Comparison of ENCODE assay signal across 18 cellular contexts in the genomic region with DNA sequence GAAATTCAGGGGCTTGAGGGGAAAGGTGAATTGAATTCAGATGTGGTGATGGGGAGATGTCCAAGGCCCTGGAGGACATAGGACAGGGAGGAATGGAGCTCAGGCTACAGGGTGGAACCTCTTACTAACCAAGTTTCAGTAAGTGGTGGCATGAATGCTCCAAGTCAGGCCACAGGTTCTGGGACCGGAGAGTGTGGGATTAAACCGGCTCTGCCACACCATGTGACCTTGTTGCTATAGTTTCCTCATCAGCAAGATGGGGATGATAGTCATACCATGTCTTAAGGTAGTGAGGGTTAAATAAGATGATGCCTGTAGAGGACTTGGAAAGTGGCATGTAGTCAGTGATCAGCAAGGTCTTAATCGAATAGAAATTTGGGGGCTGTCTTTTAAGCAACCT. TPM values are rescaled to one million over a fixed set of nuclear protein-coding genes. Genes with fewer than 3 reads are reported as not detected.
A peak's percentile ranks its signal among the peaks of the same experiment; 100 is the strongest.
DNase-seq lines count a peak whose midpoint lies in the region; ATAC-seq, FAIRE-seq and TF ChIP-seq lines count a peak whose summit lies in the region.
"Had no signal": no experiment of that assay in that cellular context is flagged by ENCODE, and none has a peak within 500 bp of the region (broad histone marks: within the 10 kb centered on the region; RNA-seq: fewer than 3 reads in every experiment).

No MANE protein-coding gene starts in this region.

- H3K4me3 Mint-ChIP-seq in activated CD4-positive, alpha-beta T cell treated with anti-CD3 and anti-CD28 coated beads, Interleukin-2, amount 10 ng/mL, durations not matched to agents 7 days and 5 days = no peak overlapping the region
- H3K4me3 Mint-ChIP-seq in T-cell = peak overlapping the region in 2 of 3 donors; percentile 4 to 29

- H3K27ac Mint-ChIP-seq in activated CD4-positive, alpha-beta T cell treated with anti-CD3 and anti-CD28 coated beads, Interleukin-2, amount 10 ng/mL, durations not matched to agents 7 days and 5 days = peak overlapping the region; percentile 68
- H3K27ac Mint-ChIP-seq in T-cell = peak overlapping the region; percentile 78 to 89

- WGBS in K562 (ENCODE audit: insufficient coverage, low coverage, missing lambda C conversion rate) = 62% methylated on average over 3 of the region's 3 CpGs
- WGBS in ovary, 3 donors = 87 to 92% (median 91%) methylated on average over 3 of the region's 3 CpGs

- peaks cover 20% of the 10 kb centered on the region for H3K36me3 ChIP-seq in K562 (ENCODE audit: control insufficient read depth, insufficient read depth, low read length)
- no peaks in the 10 kb centered on the region for H3K36me3 ChIP-seq in neutrophil
- no peaks in the 10 kb centered on the region for H3K36me3 ChIP-seq in ovary

- no peak overlapping the region for H2AFZ ChIP-seq in K562 (ENCODE audit: low read depth, low read length)
- H2AFZ ChIP-seq: parathyroid adenoma had no signal

- in situ Hi-C loops in K562 (cut with MboI) = no loop called here

- POLR2A ChIA-PET in activated CD4-positive, alpha-beta T cell treated with anti-CD3 and anti-CD28 coated beads, Interleukin-2, amount 10 ng/mL, durations not matched to agents 7 days and 5 days (lab: Charles Lee) = no interaction called here
- POLR2A ChIA-PET in T-cell (lab: Charles Lee) (interaction anchor here in 1 of 2 donors (0.6 kb wide), 1 partner anchor 23 kb away, joined by 9 read pairs; no protein-coding TSS in a partner anchor), K562 (lab: Yijun Ruan, JAX) (no interaction called here)

- H3K4me1 ChIP-seq in K562 (replicated peaks in 1 of 2; ENCODE audit: control insufficient read depth in 2 of 2, insufficient read depth in 2 of 2, low read length in 2 of 2) = no peaks in the 10 kb centered on the region; a peak in 1 of 5 replicates
- peaks cover 40 to 45% of the 10 kb centered on the region in 2 experiments for H3K4me1 ChIP-seq in neutrophil (ENCODE audit: control insufficient read depth in 1 of 2, insufficient read depth in 1 of 2, low read depth in 1 of 2, low read length in 1 of 2)
- peaks cover 2% of the 10 kb centered on the region for H3K4me1 ChIP-seq in ovary (ENCODE audit: insufficient read depth)
- H3K4me1 ChIP-seq: A549, parathyroid adenoma, SJCRH30 had no signal

- DNase-seq in activated CD4-positive, alpha-beta T cell treated with anti-CD3 and anti-CD28 coated beads, Interleukin-2, amount 10 ng/mL, durations not matched to agents 7 days and 5 days = no peak
- DNase-seq in activated CD4-positive, alpha-beta T cell treated with anti-CD3 and anti-CD28 coated beads, Interleukin-2, amount 50 U/mL, for 4 hours = no peak
- DNase-seq in T-cell (no peak), K562 (ENCODE audit: extremely low read depth in 1 of 4, low spot score in 3 of 4) (no peak), putamen (ENCODE audit: low spot score) (no peak), ovary (no peak)
- DNase-seq: effector CD8-positive, alpha-beta T cell; hypothalamus; midbrain; NCI-H524 treated with DMSO at 0.1 percent for 48 hours; OCI-M1; SJCRH30; upper lobe of left lung had no signal

- peaks cover 68% of the 10 kb centered on the region for H3K36me3 Mint-ChIP-seq in activated CD4-positive, alpha-beta T cell treated with anti-CD3 and anti-CD28 coated beads, Interleukin-2, amount 10 ng/mL, durations not matched to agents 7 days and 5 days (ENCODE audit: low read depth)
- peaks cover 58% of the 10 kb centered on the region for H3K36me3 Mint-ChIP-seq in T-cell

- no peak for TF ChIP-seq RAD21 in K562 (CRISPR knock-in tag; conservative IDR thresholded peaks at IDR 0.05 in 1 of 2, IDR thresholded peaks at IDR 0.05 in 1 of 2)

- no peak overlapping the region for H3K4me3 ChIP-seq in K562
- no peak overlapping the region for H3K4me3 ChIP-seq in neutrophil (ENCODE audit: low read depth in 1 of 2, low read length in 1 of 2)
- H3K4me3 ChIP-seq in ovary = no peak overlapping the region
- H3K4me3 ChIP-seq: A549, SJCRH30, upper lobe of left lung had no signal

- ATAC-seq in T-cell (replicated peaks in 1 of 4) (peak in 3 of 4 experiments; percentile 25 to 43 (median 39)), K562 (peak; percentile 37; the same call in 1 of the 3 replicates), HG02884 (IDR thresholded peaks at IDR 0.05; ENCODE audit: unreplicated experiment) (no peak)
- ATAC-seq: A549 had no signal

- H3K27me3 Mint-ChIP-seq in activated CD4-positive, alpha-beta T cell treated with anti-CD3 and anti-CD28 coated beads, Interleukin-2, amount 10 ng/mL, durations not matched to agents 7 days and 5 days = no peaks in the 10 kb centered on the region
- no peaks in the 10 kb centered on the region for H3K27me3 Mint-ChIP-seq in T-cell

- no peak overlapping the region for H3K9ac ChIP-seq in K562 (ENCODE audit: insufficient read depth in 1 of 2, low read depth in 2 of 2, low read length in 2 of 2)
- H3K9ac ChIP-seq: parathyroid adenoma had no signal

- no peaks in the 10 kb centered on the region for H3K9me3 Mint-ChIP-seq in activated CD4-positive, alpha-beta T cell treated with anti-CD3 and anti-CD28 coated beads, Interleukin-2, amount 10 ng/mL, durations not matched to agents 7 days and 5 days
- no peaks in the 10 kb centered on the region for H3K9me3 Mint-ChIP-seq in T-cell

- intact Hi-C loops in K562 (cut with micrococcal nuclease) = no loop called here
- intact Hi-C loops in ovary (cut with DNase I) = no loop called here

- H3K9me1 ChIP-seq in K562 (ENCODE audit: control insufficient read depth, insufficient read depth, low read length) = no peaks in the 10 kb centered on the region

- FAIRE-seq in K562 (lab: Jason Lieb, UNC) = no peak
- FAIRE-seq: A549 had no signal

- no TSS peak for BruUV-seq in K562 (replicated peaks; lab: Mats Ljungman, UMichigan)

- H3K27ac ChIP-seq in K562 (ENCODE audit: extremely low read depth, low read depth, low read length) = no peak overlapping the region
- H3K27ac ChIP-seq in neutrophil = peak overlapping the region; percentile 30
- no peak overlapping the region for H3K27ac ChIP-seq in ovary
- H3K27ac ChIP-seq: A549, parathyroid adenoma, SJCRH30, upper lobe of left lung had no signal

- peaks cover 5% of the 10 kb centered on the region; the same call in 1 of the 3 replicates for H3K79me2 ChIP-seq in K562 (ENCODE audit: control insufficient read depth, insufficient read depth, low read length)
- H3K79me2 ChIP-seq: parathyroid adenoma had no signal

- CTCF ChIA-PET in activated CD4-positive, alpha-beta T cell treated with anti-CD3 and anti-CD28 coated beads, Interleukin-2, amount 10 ng/mL, durations not matched to agents 7 days and 5 days (lab: Charles Lee) = interaction anchor here (0.6 to 1.0 kb wide), 2 partner anchors 146 to 779 kb away, joined by 3 to 5 read pairs; no protein-coding TSS in a partner anchor
- CTCF ChIA-PET in T-cell (lab: Charles Lee) (no interaction called here), K562 (lab: Yijun Ruan, JAX; ENCODE audit: low intra/inter-chr PET ratio) (interaction anchor here (0.5 kb wide), 1 partner anchor 1310 kb away, joined by 4 read pairs; no protein-coding TSS in a partner anchor)

- peaks cover 79% of the 10 kb centered on the region for H3K4me1 Mint-ChIP-seq in activated CD4-positive, alpha-beta T cell treated with anti-CD3 and anti-CD28 coated beads, Interleukin-2, amount 10 ng/mL, durations not matched to agents 7 days and 5 days
- H3K4me1 Mint-ChIP-seq in T-cell = peaks cover 91 to 96% (median 91%) of the 10 kb centered on the region in 3 donors

- no peaks in the 10 kb centered on the region for H3K27me3 ChIP-seq in K562 (ENCODE audit: control insufficient read depth in 2 of 2, insufficient read depth in 2 of 2, low read length in 2 of 2)
- no peaks in the 10 kb centered on the region for H3K27me3 ChIP-seq in neutrophil
- H3K27me3 ChIP-seq in ovary = no peaks in the 10 kb centered on the region
- H3K27me3 ChIP-seq: SJCRH30, upper lobe of left lung had no signal

- TF ChIP-seq POLR2A in K562 (conservative IDR thresholded peaks at IDR 0.05) (no peak), ovary (IDR thresholded peaks at IDR 0.05) (no peak)

- TF ChIP-seq EP300 in K562 (IDR thresholded peaks at IDR 0.05; ENCODE audit: low read length) = no peak
- TF ChIP-seq EP300 in ovary (IDR thresholded peaks at IDR 0.05) = no peak

- no peaks in the 10 kb centered on the region for H3K9me3 ChIP-seq in K562 (replicated peaks; ENCODE audit: control insufficient read depth, insufficient read depth, low read depth, low read length)
- H3K9me3 ChIP-seq in neutrophil = no peaks in the 10 kb centered on the region
- H3K9me3 ChIP-seq in ovary = no peaks in the 10 kb centered on the region
- H3K9me3 ChIP-seq: A549, SJCRH30, upper lobe of left lung had no signal

- no peaks in the 10 kb centered on the region for H4K20me1 ChIP-seq in K562 (replicated peaks; ENCODE audit: control insufficient read depth, insufficient read depth, low read length)

- no peak for TF ChIP-seq CTCF in K562 (IDR thresholded peaks at IDR 0.05 in 2 of 3, conservative IDR thresholded peaks at IDR 0.05 in 1 of 3; ENCODE audit: insufficient read depth in 2 of 3, low read depth in 1 of 3, low read length in 3 of 3)
- TF ChIP-seq CTCF in neutrophil (IDR thresholded peaks at IDR 0.05) = no peak
- no peak for TF ChIP-seq CTCF in ovary (IDR thresholded peaks at IDR 0.05)

- H3K4me2 ChIP-seq in K562 (ENCODE audit: insufficient read depth, low read length) = no peak overlapping the region
- H3K4me2 ChIP-seq: A549 had no signal

RNA-seq across cellular contexts. Expression of a gene that starts 16.3 kb away (rescaled TPM):
- total RNA-seq in activated CD4-positive, alpha-beta T cell treated with anti-CD3 and anti-CD28 coated beads, Interleukin-2, amount 10 ng/mL, durations not matched to agents 7 days and 5 days = 10 to 100 TPM; 41.4 to 45.1 TPM
- 100 to 1,000 TPM in 3 of 5 donors, 10 to 100 TPM in 2; 69.9 to 152 (median 100) TPM for total RNA-seq in T-cell
- 3.6 and 4.7 TPM in 2 replicates for total RNA-seq in K562 (2011; cell fraction: chromatin; rRNA removed; ENCODE audit: low replicate concordance)
- total RNA-seq in K562 (2011; cell fraction: nucleolus; rRNA removed) = 2.6 and 4.0 TPM in 2 replicates
- total RNA-seq in K562 (2011; cell fraction: nucleoplasm; rRNA removed) = 4.1 and 5.4 TPM in 2 replicates
- 1.3 and 1.6 TPM in 2 replicates for total RNA-seq in K562 (2014; rRNA removed)
- 2.9 and 3.5 TPM in 2 replicates for total RNA-seq in K562 (2014; rRNA removed; fragmentation: Illumina TruSeq; extraction: Trizol)
- total RNA-seq in K562 (2015; rRNA removed; fragmentation: Illumina TruSeq; extraction: Trizol) = 9.3 and 10.0 TPM in 2 replicates
- 2.3 TPM in 2 replicates for total RNA-seq in K562 (2021)
- 2.6 and 9.4 TPM in 2 replicates for polyA plus RNA-seq in K562 (2011; rRNA removed)
- 1.7 and 5.1 TPM in 2 replicates for polyA plus RNA-seq in K562 (2011; cell fraction: cytosol; rRNA removed)
- polyA plus RNA-seq in K562 (2011; cell fraction: nucleus; rRNA removed) = 0.97 and 2.6 TPM in 2 replicates
- polyA plus RNA-seq in K562 (2012) = 3.7 and 8.1 TPM in 2 replicates
- polyA plus RNA-seq in K562 (2014; fragmentation: Illumina TruSeq; extraction: Trizol) = 3.6 and 3.7 TPM in 2 replicates
- 10 to 100 TPM in 1 of 2 experiments, 1 to 10 TPM in 1; 6.9 to 10.2 TPM for polyA plus RNA-seq in K562 (2014; fragmentation: Nextera tagmentation; extraction: Ambion mirVana)
- 1.9 and 2.5 TPM in 2 replicates for polyA plus RNA-seq in K562 (2014; rRNA removed)
- 2.0 and 6.3 TPM in 2 replicates for polyA minus RNA-seq in K562 (2011; rRNA and poly(A)+ RNA removed)
- polyA minus RNA-seq in K562 (2011; cell fraction: cytosol; rRNA and poly(A)+ RNA removed) = 2.6 TPM in 1 of 2 replicates, not detected in the other
- polyA minus RNA-seq in K562 (2011; cell fraction: nucleus; rRNA and poly(A)+ RNA removed) = 0.78 and 0.81 TPM in 2 replicates
- total RNA-seq in ovary = 10 to 100 TPM in 2 of 7 donors, 1 to 10 TPM in 5; 2.4 to 14.6 (median 5.5) TPM
- 1 to 10 TPM; 4.7 to 7.6 TPM for polyA plus RNA-seq in ovary
- total RNA-seq: SJCRH30 had no signal
- polyA plus RNA-seq: A549 had no signal

RNA-seq across cellular contexts. Expression of a gene that starts 32.7 kb away (rescaled TPM):
- 10 to 100 TPM; 19.7 to 25.4 TPM for total RNA-seq in activated CD4-positive, alpha-beta T cell treated with anti-CD3 and anti-CD28 coated beads, Interleukin-2, amount 10 ng/mL, durations not matched to agents 7 days and 5 days
- 10 to 100 TPM; 15.2 to 26.7 (median 16.7) TPM for total RNA-seq in T-cell
- not detected in 2 replicates for total RNA-seq in K562 (2011; cell fraction: chromatin; rRNA removed; ENCODE audit: low replicate concordance)
- total RNA-seq in K562 (2011; cell fraction: nucleolus; rRNA removed) = not detected in 2 replicates
- not detected in 2 replicates for total RNA-seq in K562 (2011; cell fraction: nucleoplasm; rRNA removed)
- total RNA-seq in K562 (2014; rRNA removed) = not detected in 2 replicates
- not detected in 2 replicates for total RNA-seq in K562 (2014; rRNA removed; fragmentation: Illumina TruSeq; extraction: Trizol)
- total RNA-seq in K562 (2015; rRNA removed; fragmentation: Illumina TruSeq; extraction: Trizol) = not detected in 2 replicates
- total RNA-seq in K562 (2021) = not detected in 2 replicates
- polyA plus RNA-seq in K562 (2011; rRNA removed) = not detected in 2 replicates
- not detected in 2 replicates for polyA plus RNA-seq in K562 (2011; cell fraction: cytosol; rRNA removed)
- polyA plus RNA-seq in K562 (2011; cell fraction: nucleus; rRNA removed) = not detected in 2 replicates
- polyA plus RNA-seq in K562 (2012) = 0.08 and 0.13 TPM in 2 replicates
- polyA plus RNA-seq in K562 (2014; fragmentation: Illumina TruSeq; extraction: Trizol) = not detected in 2 replicates
- polyA plus RNA-seq in K562 (2014; fragmentation: Nextera tagmentation; extraction: Ambion mirVana) = under 1 TPM in 1 of 2 experiments, not detected in 1; 0.75 TPM
- not detected in 2 replicates for polyA plus RNA-seq in K562 (2014; rRNA removed)
- not detected in 2 replicates for polyA minus RNA-seq in K562 (2011; rRNA and poly(A)+ RNA removed)
- not detected in 2 replicates for polyA minus RNA-seq in K562 (2011; cell fraction: cytosol; rRNA and poly(A)+ RNA removed)
- polyA minus RNA-seq in K562 (2011; cell fraction: nucleus; rRNA and poly(A)+ RNA removed) = not detected in 2 replicates
- total RNA-seq in ovary = under 1 TPM in 1 of 7 donors, not detected in 6; 0.30 TPM
- polyA plus RNA-seq in ovary = under 1 TPM in 1 of 2 donors, not detected in 1; 0.73 TPM
- total RNA-seq: cardiac septum, SJCRH30 had no signal
- polyA plus RNA-seq: A549 had no signal

Comparison
In these comparisons a context has a peak if more than half of its experiments do, and no peak if none do; other contexts are left out.
1. RNA of a gene that starts 32.7 kb away (total RNA-seq): 19.7 to 25.4 TPM in activated CD4-positive, alpha-beta T cell treated with anti-CD3 and anti-CD28 coated beads, Interleukin-2, amount 10 ng/mL, durations not matched to agents 7 days and 5 days and 15.2 to 26.7 TPM in T-cell; 0.30 TPM in ovary and not detected in K562; every median in the first group is over 10 times any median in the second.
2. CTCF ChIA-PET loops: an anchor here in activated CD4-positive, alpha-beta T cell treated with anti-CD3 and anti-CD28 coated beads, Interleukin-2, amount 10 ng/mL, durations not matched to agents 7 days and 5 days (0.6 to 1.0 kb wide) and K562 (0.5 kb wide); none called in T-cell.